27 cellular contexts compared by ENCODE assay signal in the genomic region with DNA sequence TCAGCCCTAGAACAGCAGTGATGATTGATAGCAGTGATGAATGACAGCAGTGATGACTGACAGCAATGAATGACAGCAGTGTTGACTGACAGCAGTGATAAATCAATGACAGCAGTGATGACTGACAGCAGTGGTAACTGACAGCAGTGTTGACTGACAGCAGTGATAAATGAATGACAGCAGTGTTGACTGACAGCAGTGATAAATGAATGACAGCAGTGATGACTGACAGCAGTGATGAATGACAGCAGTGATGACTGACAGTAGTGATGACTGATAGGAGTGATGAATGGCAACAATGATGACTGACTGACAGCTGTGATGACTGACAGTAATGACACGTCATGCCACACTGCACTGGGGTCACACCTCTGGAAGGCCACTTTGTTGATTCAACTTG.
A peak's percentile ranks its signal among the peaks of the same experiment; 100 is the strongest.
DNase-seq lines count a peak whose midpoint lies in the region; ATAC-seq, FAIRE-seq and TF ChIP-seq lines count a peak whose summit lies in the region.
"Had no signal": no experiment of that assay in that cellular context is flagged by ENCODE, and none has a peak within 500 bp of the region (broad histone marks: within the 10 kb centered on the region; RNA-seq: fewer than 3 reads in every experiment).

No MANE protein-coding gene starts in this region.

- H3K9me2 ChIP-seq in SK-N-SH (no peaks in the 10 kb centered on the region), neural cell (ENCODE audit: insufficient read depth, low read length) (no peaks in the 10 kb centered on the region)

- no TSS peak for BruUV-seq in K562 (replicated peaks; lab: Mats Ljungman, UMichigan)

- H3K27me3 ChIP-seq in SK-N-SH (ENCODE audit: insufficient read depth), result no peaks in the 10 kb centered on the region
- H3K27me3 ChIP-seq in K562 (ENCODE audit: control insufficient read depth in 2 of 2, insufficient read depth in 2 of 2, low read length in 2 of 2), result peaks cover 0 to 9% of the 10 kb centered on the region in 2 experiments; a peak in 1 of 5 replicates
- no peaks in the 10 kb centered on the region for H3K27me3 ChIP-seq in neural cell (ENCODE audit: insufficient read depth, low read depth, low read length)
- H3K27me3 ChIP-seq: SJSA1 had no signal

- TF ChIP-seq EP300 in SK-N-SH (IDR thresholded peaks at IDR 0.05; ENCODE audit: borderline replicate concordance in 1 of 2, low read depth in 1 of 2, low read length in 1 of 2), result no peak
- TF ChIP-seq EP300 in K562 (IDR thresholded peaks at IDR 0.05; ENCODE audit: low read length), result peak; percentile 67; the same call in 1 of the 2 replicates
- peak; percentile 99 for TF ChIP-seq EP300 in neural cell (conservative IDR thresholded peaks at IDR 0.05; ENCODE audit: poor library complexity, severe bottlenecking)

- DNase-seq in SK-N-SH, result no peak
- DNase-seq in HTR-8/SVneo (ENCODE audit: insufficient read length, low spot score), result no peak
- DNase-seq in K562 (ENCODE audit: extremely low read depth in 1 of 4, low spot score in 3 of 4), result no peak
- no peak for DNase-seq in activated gamma-delta T cell (lab: John Stamatoyannopoulos, UW)
- DNase-seq in NCI-H187 (lab: John Stamatoyannopoulos, UW), result no peak
- no peak for DNase-seq in posterior cingulate gyrus
- DNase-seq: Calu3; CD8-positive, alpha-beta memory T cell; EL; GF-D8; H7; NCI-H1092 treated with DMSO at 0.1 percent for 48 hours; NCI-H1436 treated with DMSO at 0.1 percent for 48 hours; NCI-H2029 treated with DMSO at 0.1 percent for 48 hours; NCI-H2171; NCI-H345; NCI-H524; NCI-H774; OCI-M1 had no signal

- 92% methylated on average over 1 of the region's 1 CpG for WGBS in SK-N-SH (ENCODE audit: low lambda C conversion rate)
- WGBS in K562 (ENCODE audit: insufficient coverage, low coverage, missing lambda C conversion rate), result 0% methylated on average over 1 of the region's 1 CpG

- H3K4me2 ChIP-seq in SK-N-SH (no peak overlapping the region), K562 (ENCODE audit: insufficient read depth, low read length) (no peak overlapping the region), neural cell (ENCODE audit: low read length) (no peak overlapping the region)
- H3K4me2 ChIP-seq: KMS-11 had no signal

- POLR2A ChIA-PET in SK-N-SH (lab: Yijun Ruan, JAX), result no interaction called here
- POLR2A ChIA-PET in K562 (lab: Yijun Ruan, JAX), result no interaction called here

- H3K9me3 ChIP-seq in SK-N-SH, result no peaks in the 10 kb centered on the region
- H3K9me3 ChIP-seq in K562 (replicated peaks; ENCODE audit: control insufficient read depth, insufficient read depth, low read depth, low read length), result no peaks in the 10 kb centered on the region
- H3K9me3 ChIP-seq in neural cell (ENCODE audit: low read length), result peaks cover 11% of the 10 kb centered on the region
- H3K9me3 ChIP-seq: SJSA1 had no signal

- H3K4me3 ChIP-seq in SK-N-SH (ENCODE audit: low read depth in 2 of 2, low read length in 1 of 2) (no peak overlapping the region), K562 (no peak overlapping the region), neural cell (ENCODE audit: low read length) (no peak overlapping the region)
- H3K4me3 ChIP-seq: SJSA1 had no signal

- TF ChIP-seq RAD21 in SK-N-SH (IDR thresholded peaks at IDR 0.05; ENCODE audit: low read length), result no peak
- TF ChIP-seq RAD21 in K562 (CRISPR knock-in tag; conservative IDR thresholded peaks at IDR 0.05 in 1 of 2, IDR thresholded peaks at IDR 0.05 in 1 of 2), result no peak
- no peak for TF ChIP-seq RAD21 in neural cell (conservative IDR thresholded peaks at IDR 0.05)

- H3F3A ChIP-seq in SK-N-SH (replicated peaks; ENCODE audit: insufficient read depth) (peaks cover 4% of the 10 kb centered on the region), neural cell (ENCODE audit: insufficient read depth, low read length, poor library complexity, severe bottlenecking) (no peaks in the 10 kb centered on the region)

- H3K36me3 ChIP-seq in SK-N-SH (replicated peaks in 1 of 2; ENCODE audit: control insufficient read depth in 1 of 2, insufficient read depth in 2 of 2, low read length in 1 of 2) (no peaks in the 10 kb centered on the region), K562 (ENCODE audit: control insufficient read depth, insufficient read depth, low read length) (no peaks in the 10 kb centered on the region), neural cell (ENCODE audit: insufficient read depth, low read length) (peaks cover 21% of the 10 kb centered on the region)
- H3K36me3 ChIP-seq: SJSA1 had no signal

- H3K79me2 ChIP-seq in SK-N-SH (ENCODE audit: insufficient read depth) (no peaks in the 10 kb centered on the region), K562 (ENCODE audit: control insufficient read depth, insufficient read depth, low read length) (no peaks in the 10 kb centered on the region), neural cell (replicated peaks; ENCODE audit: insufficient read depth, low read length) (no peaks in the 10 kb centered on the region)

- FAIRE-seq in HTR-8/SVneo (lab: Jason Lieb, UNC) (peak; percentile 79), K562 (lab: Jason Lieb, UNC) (no peak)
- FAIRE-seq: A204.1, RCC 7860 had no signal

- TF ChIP-seq CTCF in SK-N-SH (IDR thresholded peaks at IDR 0.05), result no peak
- TF ChIP-seq CTCF in K562 (IDR thresholded peaks at IDR 0.05 in 2 of 3, conservative IDR thresholded peaks at IDR 0.05 in 1 of 3; ENCODE audit: insufficient read depth in 2 of 3, low read depth in 1 of 3, low read length in 3 of 3), result no peak
- no peak for TF ChIP-seq CTCF in neural cell (IDR thresholded peaks at IDR 0.05; ENCODE audit: poor library complexity, severe bottlenecking)

- H4K20me1 ChIP-seq in SK-N-SH (ENCODE audit: insufficient read depth) (no peaks in the 10 kb centered on the region), K562 (replicated peaks; ENCODE audit: control insufficient read depth, insufficient read depth, low read length) (no peaks in the 10 kb centered on the region), neural cell (ENCODE audit: insufficient read depth) (no peaks in the 10 kb centered on the region)

- no peak for ATAC-seq in SK-N-SH treated with all-trans-retinoic acid at 6 μM for 48 hours
- no peak for ATAC-seq in K562
- ATAC-seq: Right ventricle myocardium inferior had no signal

- CTCF ChIA-PET in SK-N-SH (lab: Yijun Ruan, JAX) (interaction anchor here (1.1 to 3.0 kb wide), 3 partner anchors 9 to 488 kb away, joined by 3 to 17 read pairs (median 4); no protein-coding TSS in a partner anchor), K562 (lab: Yijun Ruan, JAX; ENCODE audit: low intra/inter-chr PET ratio) (no interaction called here)

- TF ChIP-seq POLR2A in K562 (conservative IDR thresholded peaks at IDR 0.05), result no peak

- H3K9me1 ChIP-seq in K562 (ENCODE audit: control insufficient read depth, insufficient read depth, low read length), result no peaks in the 10 kb centered on the region

- intact Hi-C loops in K562 (cut with micrococcal nuclease), result no loop called here
- intact Hi-C loops in posterior cingulate gyrus (cut with DNase I), result no loop called here

- H3K4me1 ChIP-seq in SK-N-SH (ENCODE audit: control insufficient read depth in 1 of 2, insufficient read depth in 2 of 2, low read depth in 1 of 2, low read length in 1 of 2) (no peaks in the 10 kb centered on the region), K562 (replicated peaks in 1 of 2; ENCODE audit: control insufficient read depth in 2 of 2, insufficient read depth in 2 of 2, low read length in 2 of 2) (no peaks in the 10 kb centered on the region)
- H3K4me1 ChIP-seq: SJSA1 had no signal

- H3K27ac ChIP-seq in SK-N-SH (ENCODE audit: low read depth in 2 of 2, low read length in 1 of 2) (no peak overlapping the region), K562 (ENCODE audit: extremely low read depth, low read depth, low read length) (no peak overlapping the region), neural cell (ENCODE audit: low read length) (no peak overlapping the region)
- H3K27ac ChIP-seq: C4-2B, KMS-11, SJSA1 had no signal

- no peak overlapping the region for H2AFZ ChIP-seq in SK-N-SH (ENCODE audit: low read depth)
- H2AFZ ChIP-seq in K562 (ENCODE audit: low read depth, low read length), result no peak overlapping the region
- no peak overlapping the region for H2AFZ ChIP-seq in neural cell (ENCODE audit: low read depth, low read length)

- H3K9ac ChIP-seq in SK-N-SH, result no peak overlapping the region
- no peak overlapping the region for H3K9ac ChIP-seq in K562 (ENCODE audit: insufficient read depth in 1 of 2, low read depth in 2 of 2, low read length in 2 of 2)
- no peak overlapping the region for H3K9ac ChIP-seq in neural cell (ENCODE audit: low read length)
- H3K9ac ChIP-seq: KMS-11 had no signal

- in situ Hi-C loops in K562 (cut with MboI), result loop anchor here (25.0 kb wide), 1 partner anchor 681 kb away; no protein-coding TSS in a partner anchor

TF ChIP-seq in SK-N-SH treated with all-trans-retinoic acid at 6 μM for 48 hours, 23 proteins besides CTCF, POLR2A, EP300 and RAD21 (continues in another document):
- TF ChIP-seq GLIS3 (CRISPR knock-in tag; IDR thresholded peaks at IDR 0.05) (no peak), CSDC2 (CRISPR knock-in tag; IDR thresholded peaks at IDR 0.05) (no peak), ZC3H10 (CRISPR knock-in tag; IDR thresholded peaks at IDR 0.05) (no peak)

TF ChIP-seq in neural cell, 6 proteins besides CTCF, POLR2A, EP300 and RAD21:
- TF ChIP-seq MXI1 (conservative IDR thresholded peaks at IDR 0.05; ENCODE audit: poor library complexity, severe bottlenecking) (no peak), POLR2AphosphoS5 (IDR thresholded peaks at IDR 0.05) (peak; percentile 88), TAF1 (IDR thresholded peaks at IDR 0.05; ENCODE audit: low read depth) (no peak)
- TF ChIP-seq, protein P1, sequence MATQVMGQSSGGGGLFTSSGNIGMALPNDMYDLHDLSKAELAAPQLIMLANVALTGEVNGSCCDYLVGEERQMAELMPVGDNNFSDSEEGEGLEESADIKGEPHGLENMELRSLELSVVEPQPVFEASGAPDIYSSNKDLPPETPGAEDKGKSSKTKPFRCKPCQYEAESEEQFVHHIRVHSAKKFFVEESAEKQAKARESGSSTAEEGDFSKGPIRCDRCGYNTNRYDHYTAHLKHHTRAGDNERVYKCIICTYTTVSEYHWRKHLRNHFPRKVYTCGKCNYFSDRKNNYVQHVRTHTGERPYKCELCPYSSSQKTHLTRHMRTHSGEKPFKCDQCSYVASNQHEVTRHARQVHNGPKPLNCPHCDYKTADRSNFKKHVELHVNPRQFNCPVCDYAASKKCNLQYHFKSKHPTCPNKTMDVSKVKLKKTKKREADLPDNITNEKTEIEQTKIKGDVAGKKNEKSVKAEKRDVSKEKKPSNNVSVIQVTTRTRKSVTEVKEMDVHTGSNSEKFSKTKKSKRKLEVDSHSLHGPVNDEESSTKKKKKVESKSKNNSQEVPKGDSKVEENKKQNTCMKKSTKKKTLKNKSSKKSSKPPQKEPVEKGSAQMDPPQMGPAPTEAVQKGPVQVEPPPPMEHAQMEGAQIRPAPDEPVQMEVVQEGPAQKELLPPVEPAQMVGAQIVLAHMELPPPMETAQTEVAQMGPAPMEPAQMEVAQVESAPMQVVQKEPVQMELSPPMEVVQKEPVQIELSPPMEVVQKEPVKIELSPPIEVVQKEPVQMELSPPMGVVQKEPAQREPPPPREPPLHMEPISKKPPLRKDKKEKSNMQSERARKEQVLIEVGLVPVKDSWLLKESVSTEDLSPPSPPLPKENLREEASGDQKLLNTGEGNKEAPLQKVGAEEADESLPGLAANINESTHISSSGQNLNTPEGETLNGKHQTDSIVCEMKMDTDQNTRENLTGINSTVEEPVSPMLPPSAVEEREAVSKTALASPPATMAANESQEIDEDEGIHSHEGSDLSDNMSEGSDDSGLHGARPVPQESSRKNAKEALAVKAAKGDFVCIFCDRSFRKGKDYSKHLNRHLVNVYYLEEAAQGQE (IDR thresholded peaks at IDR 0.05; ENCODE audit: borderline replicate concordance), result no peak
